Comparison of ENCODE assay signal across 15 cellular contexts in genomic region chr10:34474060-34474376, GRCh38.
A peak's percentile ranks its signal among the peaks of the same experiment; 100 is the strongest.
DNase-seq lines count a peak whose midpoint lies in the region; ATAC-seq and TF ChIP-seq lines count a peak whose summit lies in the region.
"Had no signal": no experiment of that assay in that cellular context is flagged by ENCODE, and none has a peak within 500 bp of the region (broad histone marks: within the 10 kb centered on the region; RNA-seq: fewer than 3 reads in every experiment).

No MANE protein-coding gene starts in this region.

- no peaks in the 10 kb centered on the region for H3K27me3 Mint-ChIP-seq in activated naive CD4-positive, alpha-beta T cell treated with anti-CD3 and anti-CD28 coated beads for 36 hours (ENCODE audit: low read depth)
- H3K27me3 Mint-ChIP-seq: dendritic cell treated with granulocyte-macrophage colony-stimulating factor and Interleukin-4, amounts not matched to agents 40 ng/mL and 50 ng/mL, for 4 days had no signal

- 0 out of 2 replicates have a peak, but pooled peaks cover 7% of the 10 kb centered on the region for H3K4me1 ChIP-seq in PC-3 (ENCODE audit: insufficient read depth, low read length)

- no peaks in the 10 kb centered on the region for H3F3A ChIP-seq in PC-3 (ENCODE audit: low read length, unreplicated experiment)

- H3K27ac ChIP-seq in PC-3 (ENCODE audit: low read length) = no peak overlapping the region

- no peak overlapping the region for H2AFZ ChIP-seq in PC-3 (ENCODE audit: low read length)

- no peaks in the 10 kb centered on the region for H3K36me3 Mint-ChIP-seq in activated naive CD4-positive, alpha-beta T cell treated with anti-CD3 and anti-CD28 coated beads for 36 hours (ENCODE audit: low read depth)

- H3K4me2 ChIP-seq in PC-3 (ENCODE audit: low read length) = no peak overlapping the region

- no TSS peak for BruUV-seq in PC-3 (replicated peaks; lab: Mats Ljungman, UMichigan)

- ATAC-seq in PC-3 (no peak), HG02938 (IDR thresholded peaks at IDR 0.05; ENCODE audit: unreplicated experiment) (no peak), HG03520 (IDR thresholded peaks at IDR 0.05; ENCODE audit: unreplicated experiment) (no peak)

- no peak overlapping the region for H3K9ac ChIP-seq in PC-3 (ENCODE audit: low read length)

- H3K4me3 ChIP-seq in PC-3 (ENCODE audit: low read length) = no peak overlapping the region
- H3K4me3 ChIP-seq in epithelial cell of esophagus (ENCODE audit: low read length) = no peak overlapping the region

- peak; percentile 33 for DNase-seq in ELR (ENCODE audit: low read depth)
- peak; percentile 69 for DNase-seq in PC-3
- DNase-seq in epithelial cell of esophagus (ENCODE audit: low read depth) = peak; percentile 93
- peak; percentile 33 for DNase-seq in kidney tubule cell (ENCODE audit: low spot score)
- DNase-seq in stimulated activated CD4-positive, alpha-beta T cell treated with anti-CD3 and anti-CD28 coated beads, Interleukin-2, amount 100 ng/mL, for 48 hours = no peak
- DNase-seq in activated naive CD4-positive, alpha-beta T cell treated with anti-CD3 and anti-CD28 coated beads for 36 hours = no peak
- DNase-seq: activated CD8-positive, alpha-beta memory T cell treated with anti-CD3 and anti-CD28 coated beads for 24 hours; anterior cingulate cortex; foreskin melanocyte; NCI-H1694; NCI-H510A treated with DMSO at 0.1 percent for 48 hours had no signal

- no peaks in the 10 kb centered on the region for H3K9me3 Mint-ChIP-seq in activated naive CD4-positive, alpha-beta T cell treated with anti-CD3 and anti-CD28 coated beads for 36 hours
- H3K9me3 Mint-ChIP-seq: activated T-helper 2 cell treated with anti-CD3 and anti-CD28 coated beads, Interferon-gamma antibody, Interleukin-2, Interleukin-4, amounts not matched to agents 10 μg/mL and 5 μg/mL and 100 μg/mL, durations not matched to agents 14 hours and 24 hours and 36 hours; dendritic cell treated with granulocyte-macrophage colony-stimulating factor and Interleukin-4, amounts not matched to agents 40 ng/mL and 50 ng/mL, for 4 days had no signal

- POLR2A ChIA-PET in PC-3 (lab: Charles Lee; ENCODE audit: unreplicated experiment) = no interaction called here

- H3K27me3 ChIP-seq in PC-3 (ENCODE audit: low read length) = no peaks in the 10 kb centered on the region

- H3K9me2 ChIP-seq in PC-3 (replicated peaks; ENCODE audit: low read length) = no peaks in the 10 kb centered on the region

- CTCF ChIA-PET in PC-3 (lab: Charles Lee) = no interaction called here
- CTCF ChIA-PET in activated naive CD4-positive, alpha-beta T cell treated with anti-CD3 and anti-CD28 coated beads for 36 hours (lab: Charles Lee) = interaction anchor here (0.6 to 1.6 kb wide), 2 partner anchors 11 to 322 kb away, joined by 3 to 4 read pairs; no protein-coding TSS in a partner anchor

- H3K27ac Mint-ChIP-seq in activated naive CD4-positive, alpha-beta T cell treated with anti-CD3 and anti-CD28 coated beads for 36 hours = no peak overlapping the region
- H3K27ac Mint-ChIP-seq: activated T-helper 2 cell treated with anti-CD3 and anti-CD28 coated beads, Interferon-gamma antibody, Interleukin-2, Interleukin-4, amounts not matched to agents 10 μg/mL and 5 μg/mL and 100 μg/mL, durations not matched to agents 14 hours and 24 hours and 36 hours; dendritic cell treated with granulocyte-macrophage colony-stimulating factor and Interleukin-4, amounts not matched to agents 40 ng/mL and 50 ng/mL, for 4 days had no signal

- H3K4me1 Mint-ChIP-seq in activated naive CD4-positive, alpha-beta T cell treated with anti-CD3 and anti-CD28 coated beads for 36 hours (ENCODE audit: low read depth) = no peaks in the 10 kb centered on the region

- no peak overlapping the region for H3K4me3 Mint-ChIP-seq in activated naive CD4-positive, alpha-beta T cell treated with anti-CD3 and anti-CD28 coated beads for 36 hours
- H3K4me3 Mint-ChIP-seq: dendritic cell treated with granulocyte-macrophage colony-stimulating factor and Interleukin-4, amounts not matched to agents 40 ng/mL and 50 ng/mL, for 4 days had no signal

- no peak for TF ChIP-seq CTCF in PC-3 (conservative IDR thresholded peaks at IDR 0.05; ENCODE audit: low read depth, low read length)
- TF ChIP-seq CTCF in epithelial cell of esophagus (IDR thresholded peaks at IDR 0.05; ENCODE audit: insufficient read depth, low read depth, low read length, missing control alignments) = no peak

- no peaks in the 10 kb centered on the region for H3K9me3 ChIP-seq in PC-3 (ENCODE audit: low read length)

- H4K20me1 ChIP-seq in PC-3 (ENCODE audit: low read length) = no peaks in the 10 kb centered on the region

- peaks cover 3% of the 10 kb centered on the region; the same call in 1 of the 2 replicates for H3K36me3 ChIP-seq in PC-3 (ENCODE audit: low read depth, low read length)

- no peaks in the 10 kb centered on the region for H3K79me2 ChIP-seq in PC-3 (ENCODE audit: low read length)

- intact Hi-C loops in PC-3 (cut with micrococcal nuclease) = no loop called here
- intact Hi-C loops in activated naive CD4-positive, alpha-beta T cell treated with anti-CD3 and anti-CD28 coated beads for 36 hours (cut with micrococcal nuclease) = no loop called here

Comparison
In these comparisons a context has a peak if more than half of its experiments do, and no peak if none do; other contexts are left out.
1. DNase-seq: peak in ELR (single experiment), PC-3 (single experiment), epithelial cell of esophagus (single experiment) and kidney tubule cell (single experiment); none in stimulated activated CD4-positive, alpha-beta T cell treated with anti-CD3 and anti-CD28 coated beads, Interleukin-2, amount 100 ng/mL, for 48 hours (0 of 2) and activated naive CD4-positive, alpha-beta T cell treated with anti-CD3 and anti-CD28 coated beads for 36 hours (single experiment).